ENCODE assay signal across 21 cellular contexts in genomic region chr2:44250376-44250775, GRCh38. TPM values are rescaled to one million over a fixed set of nuclear protein-coding genes. Genes with fewer than 3 reads are reported as not detected.
DNase-seq lines count a peak whose midpoint lies in the region; ATAC-seq and TF ChIP-seq lines count a peak whose summit lies in the region.
"Had no signal": no experiment of that assay in that cellular context is flagged by ENCODE, and none has a peak within 500 bp of the region (broad histone marks: within the 10 kb centered on the region; RNA-seq: fewer than 3 reads in every experiment).

No MANE protein-coding gene starts in this region.

- H3K4me3 ChIP-seq in endodermal cell (ENCODE audit: low read length): no peak overlapping the region
- H3K4me3 ChIP-seq: hepatocyte, spleen had no signal

- WGBS in endodermal cell (ENCODE audit: insufficient coverage in 1 of 2, insufficient read length in 1 of 2), 2 experiments: 91 to 100% methylated on average over 2 to 3 of the region's 3 CpGs

- no peak overlapping the region for H3K9ac ChIP-seq in endodermal cell (ENCODE audit: extremely low read depth, low read length, poor library complexity, severe bottlenecking)
- H3K9ac ChIP-seq: parathyroid adenoma had no signal

- H3K27me3 ChIP-seq in endodermal cell (ENCODE audit: control insufficient read depth, insufficient read depth, low read length, poor library complexity, severe bottlenecking): no peaks in the 10 kb centered on the region
- H3K27me3 ChIP-seq: hepatocyte had no signal

- H3K27me3 Mint-ChIP-seq in glutamatergic neuron (ENCODE audit: unreplicated experiment): peaks cover 1% of the 10 kb centered on the region
- H3K27me3 Mint-ChIP-seq in endodermal cell (ENCODE audit: insufficient read depth): no peaks in the 10 kb centered on the region

- DNase-seq in GM10248 (ENCODE audit: extremely low spot score) (peak; percentile 23), glutamatergic neuron (no peak), erythroblast (lab: John Stamatoyannopoulos, UW) (no peak), endodermal cell (no peak)
- no peak for DNase-seq in NK-92 treated with Interleukin-12 subunit alpha and Interleukin-12 subunit beta, amount 100 ng/mL, for 24 hours (lab: John Stamatoyannopoulos, UW)
- DNase-seq: activated CD4-positive, alpha-beta T cell treated with anti-CD3 and anti-CD28 coated beads, Interleukin-2, amount 50 U/mL, for 4 hours; amygdala; CD8-positive, alpha-beta T cell; NCI-H1930; spleen; substantia nigra had no signal

- H3K27ac Mint-ChIP-seq in glutamatergic neuron (ENCODE audit: unreplicated experiment): no peak overlapping the region
- H3K27ac Mint-ChIP-seq in endodermal cell: no peak overlapping the region
- H3K27ac Mint-ChIP-seq: CD8-positive, alpha-beta T cell; T-helper 2 cell treated with Interferon-gamma antibody and Interleukin-4, amounts not matched to agents 5 μg/mL and 100 μg/mL, for 36 hours had no signal

- peaks cover 5% of the 10 kb centered on the region for H3K4me1 ChIP-seq in endodermal cell (ENCODE audit: control insufficient read depth, insufficient read depth, low read length)

- peak; percentile 69 for ATAC-seq in GM19035 (IDR thresholded peaks at IDR 0.05; ENCODE audit: unreplicated experiment)
- ATAC-seq in HG02678 (IDR thresholded peaks at IDR 0.05; ENCODE audit: unreplicated experiment): peak; percentile 61
- ATAC-seq in HG03565 (IDR thresholded peaks at IDR 0.05; ENCODE audit: unreplicated experiment): peak; percentile 73
- ATAC-seq: CD8-positive, alpha-beta T cell had no signal

- H3K9me3 ChIP-seq in endodermal cell (ENCODE audit: control insufficient read depth, low read length): peaks cover 20% of the 10 kb centered on the region

- POLR2A ChIA-PET in GM10248 (lab: Yijun Ruan, JAX): no interaction called here

- H3K36me3 Mint-ChIP-seq in glutamatergic neuron (ENCODE audit: unreplicated experiment) (peaks cover 9% of the 10 kb centered on the region), endodermal cell (ENCODE audit: low read depth) (no peaks in the 10 kb centered on the region)
- H3K36me3 Mint-ChIP-seq: CD8-positive, alpha-beta T cell had no signal

- TF ChIP-seq CTCF in GM10248 (IDR thresholded peaks at IDR 0.05; ENCODE audit: control extremely low read depth, extremely low read depth, low read depth, missing control alignments) (no peak), glutamatergic neuron (IDR thresholded peaks at IDR 0.05; ENCODE audit: partially characterized antibody, unreplicated experiment) (no peak), endodermal cell (conservative IDR thresholded peaks at IDR 0.05) (no peak)

- H3K9me3 Mint-ChIP-seq in glutamatergic neuron (ENCODE audit: unreplicated experiment): peaks cover 1% of the 10 kb centered on the region
- H3K9me3 Mint-ChIP-seq in endodermal cell: peaks cover 26% of the 10 kb centered on the region
- H3K9me3 Mint-ChIP-seq: CD8-positive, alpha-beta T cell had no signal

- no peak for TF ChIP-seq POLR2A in erythroblast (IDR thresholded peaks at IDR 0.05; ENCODE audit: low read length)

- CTCF ChIA-PET in GM10248 (lab: Yijun Ruan, JAX): interaction anchor here (1.9 to 2.8 kb wide), 3 partner anchors 8 to 17 kb away, joined by 8 to 11 read pairs (median 8); no protein-coding TSS in a partner anchor

- no peak overlapping the region for H3K27ac ChIP-seq in endodermal cell (ENCODE audit: low read depth, low read length)
- H3K27ac ChIP-seq: epithelial cell of prostate, hepatocyte, HL-60, parathyroid adenoma, spleen had no signal

- H3K4me3 Mint-ChIP-seq in glutamatergic neuron (ENCODE audit: unreplicated experiment) (no peak overlapping the region), endodermal cell (no peak overlapping the region)
- H3K4me3 Mint-ChIP-seq: CD8-positive, alpha-beta T cell; T-helper 2 cell treated with Interferon-gamma antibody and Interleukin-4, amounts not matched to agents 5 μg/mL and 100 μg/mL, for 36 hours had no signal

- H3K4me1 Mint-ChIP-seq in glutamatergic neuron (ENCODE audit: low read depth, unreplicated experiment) (no peaks in the 10 kb centered on the region), endodermal cell (peaks cover 21% of the 10 kb centered on the region)

- no peaks in the 10 kb centered on the region for H3K36me3 ChIP-seq in endodermal cell (ENCODE audit: control insufficient read depth, insufficient read depth, low read length)
- H3K36me3 ChIP-seq: spleen had no signal

RNA-seq across cellular contexts. Expression of gene SLC3A1, which starts 24.9 kb away (rescaled TPM):
- total RNA-seq in glutamatergic neuron (ENCODE audit: unreplicated experiment) (0.51 TPM), endodermal cell (under 1 TPM; 0.18 to 0.24 TPM)
- not detected for polyA plus RNA-seq in endodermal cell (2013, experiment 1 of 2)
- not detected for polyA plus RNA-seq in endodermal cell (2013, experiment 2 of 2)
- total RNA-seq: A673, G401 had no signal
